9 cellular contexts compared by ENCODE assay signal in the genomic region with DNA sequence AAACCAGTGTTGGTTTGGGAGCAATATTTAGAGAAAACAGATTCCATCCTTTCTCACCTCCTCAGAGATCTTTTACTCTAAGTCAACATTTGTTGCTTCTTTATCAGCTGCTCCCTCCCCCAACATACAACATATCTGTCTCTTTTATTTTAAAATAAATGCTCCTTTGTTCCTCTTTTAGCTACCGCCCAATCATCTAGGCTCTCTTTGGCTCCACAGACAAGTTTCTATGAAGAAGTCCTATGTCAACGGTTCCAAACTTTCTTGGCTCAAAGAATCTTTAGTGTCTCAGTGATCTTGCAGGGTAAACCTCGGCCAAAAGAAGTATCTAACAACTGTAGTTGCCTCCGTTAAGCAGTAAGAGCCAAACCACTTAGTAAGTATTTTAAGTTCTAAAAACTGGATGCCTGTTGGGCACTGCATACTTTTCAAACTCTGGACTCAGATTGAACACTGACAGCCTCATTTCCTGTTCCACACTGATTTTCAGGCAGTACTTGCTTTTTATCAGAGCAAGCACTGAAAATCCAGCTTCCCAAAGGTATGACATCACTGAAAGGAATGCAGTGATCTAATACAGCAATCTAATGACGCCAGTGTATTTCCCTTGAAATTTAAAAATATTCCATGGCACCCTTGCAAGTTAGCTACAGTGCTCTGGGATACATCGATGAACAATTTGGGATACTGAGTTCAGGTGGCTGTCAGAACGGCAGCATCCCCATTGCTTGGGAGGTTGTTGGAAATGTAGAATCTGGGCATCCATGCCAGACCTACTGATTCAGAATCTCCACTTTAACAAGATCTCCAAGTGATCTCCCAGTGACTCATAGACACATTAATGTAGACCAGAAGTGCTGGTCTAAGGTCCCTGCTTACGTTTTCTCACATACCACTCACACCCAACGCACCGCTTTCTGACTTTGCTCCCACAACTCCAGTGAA. TPM values are rescaled to one million over a fixed set of nuclear protein-coding genes. Genes with fewer than 3 reads are reported as not detected.
DNase-seq lines count a peak whose midpoint lies in the region; ATAC-seq, FAIRE-seq and TF ChIP-seq lines count a peak whose summit lies in the region.
"Had no signal": no experiment of that assay in that cellular context is flagged by ENCODE, and none has a peak within 500 bp of the region (broad histone marks: within the 10 kb centered on the region; RNA-seq: fewer than 3 reads in every experiment).

No MANE protein-coding gene starts in this region.

- TF ChIP-seq CTCF in DOHH2 (IDR thresholded peaks at IDR 0.05; ENCODE audit: low read depth, low read length, poor library complexity, severe bottlenecking) (no peak), progenitor cell of endocrine pancreas (IDR thresholded peaks at IDR 0.05; ENCODE audit: unreplicated experiment) (no peak)

- no peaks in the 10 kb centered on the region for H3K9me3 ChIP-seq in DOHH2 (ENCODE audit: control insufficient read depth, insufficient read depth, low read length)
- no peaks in the 10 kb centered on the region for H3K9me3 ChIP-seq in SJCRH30 (replicated peaks)

- H3K36me3 ChIP-seq in DOHH2 (ENCODE audit: control insufficient read depth, low read length) (no peaks in the 10 kb centered on the region), SJCRH30 (no peaks in the 10 kb centered on the region)

- ATAC-seq in HG02763 (IDR thresholded peaks at IDR 0.05; ENCODE audit: unreplicated experiment): no peak

- H3K27ac ChIP-seq in DOHH2 (ENCODE audit: low read depth, low read length): no peak overlapping the region
- H3K27ac ChIP-seq in SJCRH30: peak overlapping the region; percentile 68

- no peaks in the 10 kb centered on the region for H3K36me3 Mint-ChIP-seq in progenitor cell of endocrine pancreas (ENCODE audit: insufficient read depth)

- H3K27me3 ChIP-seq in DOHH2 (ENCODE audit: control insufficient read depth, low read length) (no peaks in the 10 kb centered on the region), SJCRH30 (no peaks in the 10 kb centered on the region)

- H3K79me2 ChIP-seq in DOHH2 (ENCODE audit: control insufficient read depth, low read length): peaks cover 76% of the 10 kb centered on the region

- H3K4me1 ChIP-seq in DOHH2 (ENCODE audit: control insufficient read depth, low read length) (peaks cover 12% of the 10 kb centered on the region), SJCRH30 (peaks cover 7% of the 10 kb centered on the region)

- H3K9me3 Mint-ChIP-seq in progenitor cell of endocrine pancreas (ENCODE audit: low read depth): no peaks in the 10 kb centered on the region
- H3K9me3 Mint-ChIP-seq: T-helper 1 cell treated with Interleukin-12 subunit alpha and Interleukin-12 subunit beta and Interleukin-4 antibody, amounts not matched to agents 30 μg/mL and 1 μg/mL, for 36 hours had no signal

- H3F3A ChIP-seq in DOHH2 (ENCODE audit: control insufficient read depth, insufficient read depth): no peaks in the 10 kb centered on the region

- H3K4me3 Mint-ChIP-seq in progenitor cell of endocrine pancreas (ENCODE audit: low read depth): no peak overlapping the region
- H3K4me3 Mint-ChIP-seq: T-helper 1 cell treated with Interleukin-12 subunit alpha and Interleukin-12 subunit beta and Interleukin-4 antibody, amounts not matched to agents 30 μg/mL and 1 μg/mL, for 36 hours had no signal

- H4K20me1 ChIP-seq in DOHH2 (ENCODE audit: control insufficient read depth, insufficient read depth, low read depth, low read length): peaks cover 16% of the 10 kb centered on the region

- peak; percentile 41 to 58 for DNase-seq in SJCRH30
- DNase-seq in fibroblast of the conjunctiva (ENCODE audit: low read depth): peak; percentile 86
- no peak for DNase-seq in progenitor cell of endocrine pancreas (ENCODE audit: low spot score, unreplicated experiment)
- no peak for DNase-seq in frontal cortex (ENCODE audit: low spot score in 2 of 2)
- DNase-seq in stimulated activated naive CD4-positive, alpha-beta T cell treated with Interleukin-2 at 50 U/mL for 16 hours (lab: John Stamatoyannopoulos, UW): no peak
- no peak for DNase-seq in GM12891 (ENCODE audit: insufficient read length, low spot score)

- H3K27ac Mint-ChIP-seq in progenitor cell of endocrine pancreas: peak overlapping the region; percentile 85
- H3K27ac Mint-ChIP-seq: T-helper 1 cell treated with Interleukin-12 subunit alpha and Interleukin-12 subunit beta and Interleukin-4 antibody, amounts not matched to agents 30 μg/mL and 1 μg/mL, for 36 hours had no signal

- no peaks in the 10 kb centered on the region for H3K9me2 ChIP-seq in DOHH2 (replicated peaks; ENCODE audit: control insufficient read depth, low read length)

- TF ChIP-seq POLR2A in GM12891 (IDR thresholded peaks at IDR 0.05; ENCODE audit: low read depth, low read length): no peak

- no peaks in the 10 kb centered on the region for H3K27me3 Mint-ChIP-seq in progenitor cell of endocrine pancreas

- no peak for FAIRE-seq in frontal cortex (lab: Jason Lieb, UNC)
- FAIRE-seq in GM12891 (lab: Jason Lieb, UNC): no peak

- peaks cover 18% of the 10 kb centered on the region for H3K4me1 Mint-ChIP-seq in progenitor cell of endocrine pancreas (ENCODE audit: low read depth)

- H3K4me2 ChIP-seq in DOHH2 (ENCODE audit: low read length): peak overlapping the region; percentile 43

- H3K4me3 ChIP-seq in DOHH2 (ENCODE audit: low read length) (no peak overlapping the region), SJCRH30 (no peak overlapping the region)

TF ChIP-seq in GM12891, 5 proteins besides CTCF, POLR2A, EP300 and RAD21:
- TF ChIP-seq POLR2AphosphoS5 (IDR thresholded peaks at IDR 0.05; ENCODE audit: low read depth, low read length) (no peak), SPI1 (IDR thresholded peaks at IDR 0.05; ENCODE audit: low read depth, low read length) (no peak), TAF1 (IDR thresholded peaks at IDR 0.05; ENCODE audit: low read depth, low read length) (no peak), PAX5 (IDR thresholded peaks at IDR 0.05; ENCODE audit: insufficient read depth, low read length, severe bottlenecking) (no peak), POU2F2 (IDR thresholded peaks at IDR 0.05; ENCODE audit: low read depth, low read length) (no peak)

RNA-seq across cellular contexts. Expression of a gene that starts 26.8 kb away (rescaled TPM):
- total RNA-seq in SJCRH30 (2014; rRNA removed; shearing (Covaris generic)): 23.8 and 26.7 TPM in 2 replicates
- 18.3 and 19.9 TPM in 2 replicates for total RNA-seq in progenitor cell of endocrine pancreas
- total RNA-seq in frontal cortex: 91.3 TPM
- polyA plus RNA-seq in GM12891 (2012; ENCODE audit: low read depth, missing spikeins): 23.1 TPM

RNA-seq across cellular contexts. Expression of a gene that starts 57.2 kb away (rescaled TPM):
- 21.5 and 22.5 TPM in 2 replicates for total RNA-seq in SJCRH30 (2014; rRNA removed; shearing (Covaris generic))
- total RNA-seq in progenitor cell of endocrine pancreas (13.8 and 13.9 TPM in 2 replicates), frontal cortex (14.3 TPM)
- 2.3 TPM for polyA plus RNA-seq in GM12891 (2012; ENCODE audit: low read depth, missing spikeins)

RNA-seq across cellular contexts. Expression of a gene that starts 57.7 kb away (rescaled TPM):
- 13.4 and 15.0 TPM in 2 replicates for total RNA-seq in SJCRH30 (2014; rRNA removed; shearing (Covaris generic))
- total RNA-seq in progenitor cell of endocrine pancreas (9.1 and 9.6 TPM in 2 replicates), frontal cortex (48.9 TPM)
- polyA plus RNA-seq in GM12891 (2012; ENCODE audit: low read depth, missing spikeins): 3.9 TPM

Comparison
In these comparisons a context has a peak if more than half of its experiments do, and no peak if none do; other contexts are left out.
1. DNase-seq: peak in SJCRH30 (2 of 2) and fibroblast of the conjunctiva (single experiment); none in progenitor cell of endocrine pancreas (single experiment), frontal cortex (0 of 2), stimulated activated naive CD4-positive, alpha-beta T cell treated with Interleukin-2 at 50 U/mL for 16 hours (single experiment) and GM12891 (single experiment).